ENCODE assay signal across 15 cellular contexts in genomic region chr5:37915078-37915736, GRCh38.
DNase-seq lines count a peak whose midpoint lies in the region; ATAC-seq and TF ChIP-seq lines count a peak whose summit lies in the region.
"Had no signal": no experiment of that assay in that cellular context is flagged by ENCODE, and none has a peak within 500 bp of the region (broad histone marks: within the 10 kb centered on the region; RNA-seq: fewer than 3 reads in every experiment).

No MANE protein-coding gene starts in this region.

- H3K4me3 ChIP-seq in choroid plexus epithelial cell (ENCODE audit: low read depth, low read length) (no peak overlapping the region), H7 (ENCODE audit: insufficient read depth, low read depth, low read length) (no peak overlapping the region)
- H3K4me3 ChIP-seq: sigmoid colon had no signal

- no peak for TF ChIP-seq CTCF in choroid plexus epithelial cell (conservative IDR thresholded peaks at IDR 0.05; ENCODE audit: low read depth, low read length)

- peak; percentile 2 for DNase-seq in choroid plexus epithelial cell (ENCODE audit: low read depth)
- DNase-seq in H7 = no peak
- DNase-seq in HuH-7.5 (ENCODE audit: low spot score) = no peak
- no peak for DNase-seq in HT-29 (ENCODE audit: low spot score)
- DNase-seq: CD4-positive, CD25-positive, alpha-beta regulatory T cell; dermis blood vessel endothelial cell; kidney; NCI-H1092 treated with DMSO at 0.1 percent for 48 hours; NCI-H510A treated with DMSO at 0.1 percent for 48 hours; sigmoid colon; substantia nigra had no signal

- peak; percentile 84 for ATAC-seq in GM18907 (IDR thresholded peaks at IDR 0.05; ENCODE audit: unreplicated experiment)
- peak; percentile 88 for ATAC-seq in GM21723 (IDR thresholded peaks at IDR 0.05; ENCODE audit: unreplicated experiment)
- ATAC-seq in HG03175 (IDR thresholded peaks at IDR 0.05; ENCODE audit: unreplicated experiment) = peak; percentile 87
- ATAC-seq: Right ventricle myocardium inferior had no signal

- no peaks in the 10 kb centered on the region for H3K27me3 ChIP-seq in H7 (ENCODE audit: control insufficient read depth, insufficient read depth, low read length)
- H3K27me3 ChIP-seq: sigmoid colon had no signal

- H3K36me3 ChIP-seq in H7 (replicated peaks; ENCODE audit: control insufficient read depth, insufficient read depth, low read length) = no peaks in the 10 kb centered on the region
- H3K36me3 ChIP-seq: sigmoid colon had no signal
